ENCODE assay signal across 17 cellular contexts in genomic region chr5:149205625-149206523, GRCh38.
A peak's percentile ranks its signal among the peaks of the same experiment; 100 is the strongest.
DNase-seq lines count a peak whose midpoint lies in the region; ATAC-seq and TF ChIP-seq lines count a peak whose summit lies in the region.
"Had no signal": no experiment of that assay in that cellular context is flagged by ENCODE, and none has a peak within 500 bp of the region (broad histone marks: within the 10 kb centered on the region; RNA-seq: fewer than 3 reads in every experiment).

No MANE protein-coding gene starts in this region.

- H3K36me3 ChIP-seq in IMR-90 (ENCODE audit: control insufficient read depth, insufficient read depth, low read length) (peaks cover 29% of the 10 kb centered on the region), left lung (peaks cover 0 to 22% of the 10 kb centered on the region in 2 donors), subcutaneous abdominal adipose tissue (ENCODE audit: control insufficient read depth in 5 of 5, insufficient read depth in 5 of 5, low read length in 5 of 5) (peaks cover 3 to 70% (median 64%) of the 10 kb centered on the region in 5 donors)

- peak overlapping the region; percentile 94 for H3K4ac ChIP-seq in IMR-90 (ENCODE audit: low read depth, low read length)

- H3K27ac ChIP-seq in IMR-90 (ENCODE audit: insufficient read depth, low read length) (peak overlapping the region; percentile 95), coronary artery (peak overlapping the region in 1 of 2 donors; percentile 60), left lung (peak overlapping the region; percentile 28 to 36), subcutaneous abdominal adipose tissue (ENCODE audit: low read depth, low read length) (peak overlapping the region; percentile 24)

- peak overlapping the region; percentile 12 to 85 for H4K8ac ChIP-seq in IMR-90 (ENCODE audit: low read depth in 2 of 2, low read length in 2 of 2)

- H3K18ac ChIP-seq in IMR-90 (ENCODE audit: low read depth, low read length), result peak overlapping the region; percentile 93

- no CpG with 5 or more reads among the region's 10 CpGs for WGBS in IMR-90 (ENCODE audit: extremely low coverage in 2 of 2, insufficient read length in 1 of 2), 2 experiments

- no peaks in the 10 kb centered on the region for H3K9me3 Mint-ChIP-seq in activated T-cell treated with anti-CD3 and anti-CD28 coated beads, Interleukin-2, amount 50 U/mL, for 72 hours
- H3K9me3 Mint-ChIP-seq: activated CD4-positive, alpha-beta T cell treated with anti-CD3 and anti-CD28 coated beads, Interleukin-2, amount 10 ng/mL, durations not matched to agents 7 days and 5 days; activated naive CD4-positive, alpha-beta T cell treated with anti-CD3 and anti-CD28 coated beads, Interleukin-2, amount 10 ng/mL, durations not matched to agents 7 days and 5 days; type B pancreatic cell had no signal

- no peaks in the 10 kb centered on the region for H3K4me1 Mint-ChIP-seq in activated T-cell treated with anti-CD3 and anti-CD28 coated beads, Interleukin-2, amount 50 U/mL, for 72 hours (ENCODE audit: low read depth)
- H3K4me1 Mint-ChIP-seq: activated CD4-positive, alpha-beta T cell treated with anti-CD3 and anti-CD28 coated beads, Interleukin-2, amount 10 ng/mL, durations not matched to agents 7 days and 5 days; activated naive CD4-positive, alpha-beta T cell treated with anti-CD3 and anti-CD28 coated beads, Interleukin-2, amount 10 ng/mL, durations not matched to agents 7 days and 5 days had no signal

- peak overlapping the region; percentile 88 for H3K14ac ChIP-seq in IMR-90 (replicated peaks; ENCODE audit: low read depth, low read length)

- intact Hi-C loops in IMR-90 (cut with micrococcal nuclease) (loop anchor here (5.0 kb wide), 1 partner anchor 34 kb away; no protein-coding TSS in a partner anchor), left lung (cut with DNase I) (no loop called here)

- no peak overlapping the region for H3K4me3 Mint-ChIP-seq in activated T-cell treated with anti-CD3 and anti-CD28 coated beads, Interleukin-2, amount 50 U/mL, for 72 hours
- H3K4me3 Mint-ChIP-seq: activated CD4-positive, alpha-beta T cell treated with anti-CD3 and anti-CD28 coated beads, Interleukin-2, amount 10 ng/mL, durations not matched to agents 7 days and 5 days; activated naive CD4-positive, alpha-beta T cell treated with anti-CD3 and anti-CD28 coated beads, Interleukin-2, amount 10 ng/mL, durations not matched to agents 7 days and 5 days; type B pancreatic cell had no signal

- peak overlapping the region; percentile 83 for H2AK9ac ChIP-seq in IMR-90 (replicated peaks; ENCODE audit: low read depth, low read length, poor library complexity)

- peak overlapping the region; percentile 94 for H2BK20ac ChIP-seq in IMR-90 (ENCODE audit: low read depth, low read length)

- TF ChIP-seq RAD21 in IMR-90 (IDR thresholded peaks at IDR 0.05; ENCODE audit: low read length), result no peak; the same call in 1 of the 2 replicates

- H3K27me3 ChIP-seq in IMR-90 (ENCODE audit: control insufficient read depth, insufficient read depth, low read length) (no peaks in the 10 kb centered on the region), left lung (no peaks in the 10 kb centered on the region), subcutaneous abdominal adipose tissue (ENCODE audit: control insufficient read depth in 5 of 5, insufficient read depth in 4 of 5, low read length in 5 of 5) (no peaks in the 10 kb centered on the region)

- peak overlapping the region; percentile 100 for H2BK15ac ChIP-seq in IMR-90 (ENCODE audit: low read depth, low read length)

- H2AK5ac ChIP-seq in IMR-90 (ENCODE audit: low read depth, low read length), result peak overlapping the region; percentile 99

- H2BK5ac ChIP-seq in IMR-90 (ENCODE audit: low read depth, low read length, poor library complexity, severe bottlenecking), result peak overlapping the region; percentile 90

- H3K27ac Mint-ChIP-seq in activated T-cell treated with anti-CD3 and anti-CD28 coated beads, Interleukin-2, amount 50 U/mL, for 72 hours, result no peak overlapping the region
- H3K27ac Mint-ChIP-seq: activated CD4-positive, alpha-beta T cell treated with anti-CD3 and anti-CD28 coated beads, Interleukin-2, amount 10 ng/mL, durations not matched to agents 7 days and 5 days; activated naive CD4-positive, alpha-beta T cell treated with anti-CD3 and anti-CD28 coated beads, Interleukin-2, amount 10 ng/mL, durations not matched to agents 7 days and 5 days; type B pancreatic cell had no signal

- peak overlapping the region; percentile 75 for H2AFZ ChIP-seq in IMR-90 (replicated peaks; ENCODE audit: low read length, poor library complexity)

- CTCF ChIA-PET in IMR-90 (lab: Yijun Ruan, JAX), result interaction anchor here (1.1 kb wide), 2 partner anchors 23 to 73 kb away, joined by 3 read pairs; no protein-coding TSS in a partner anchor

- no peaks in the 10 kb centered on the region; the same call in 1 of the 2 replicates for H4K20me1 ChIP-seq in IMR-90 (ENCODE audit: insufficient read depth, low read length)

- peak overlapping the region; percentile 98 for H2BK120ac ChIP-seq in IMR-90 (ENCODE audit: low read depth, low read length)

- TF ChIP-seq CTCF in IMR-90 (conservative IDR thresholded peaks at IDR 0.05; ENCODE audit: low read depth, low read length), result no peak
- no peak for TF ChIP-seq CTCF in coronary artery (IDR thresholded peaks at IDR 0.05)
- TF ChIP-seq CTCF in left lung (IDR thresholded peaks at IDR 0.05), result no peak

- peak overlapping the region; percentile 85 for H3K56ac ChIP-seq in IMR-90 (ENCODE audit: extremely low read depth, insufficient read depth, low read length)

- no peaks in the 10 kb centered on the region for H3K27me3 Mint-ChIP-seq in activated T-cell treated with anti-CD3 and anti-CD28 coated beads, Interleukin-2, amount 50 U/mL, for 72 hours (ENCODE audit: low read depth)
- H3K27me3 Mint-ChIP-seq: activated CD4-positive, alpha-beta T cell treated with anti-CD3 and anti-CD28 coated beads, Interleukin-2, amount 10 ng/mL, durations not matched to agents 7 days and 5 days; type B pancreatic cell had no signal

- no peak for TF ChIP-seq POLR2A in IMR-90 (IDR thresholded peaks at IDR 0.05; ENCODE audit: low read depth, low read length)
- no peak for TF ChIP-seq POLR2A in GM18505 (IDR thresholded peaks at IDR 0.05; ENCODE audit: borderline replicate concordance, extremely low read depth, insufficient read depth, insufficient read length)

- BruUV-seq in IMR-90 (replicated peaks; lab: Mats Ljungman, UMichigan), result no TSS peak

- H3K4me1 ChIP-seq in IMR-90 (ENCODE audit: control insufficient read depth, insufficient read depth, low read length) (peaks cover 43% of the 10 kb centered on the region), left lung (peaks cover 0 to 3% of the 10 kb centered on the region in 2 donors), subcutaneous abdominal adipose tissue (ENCODE audit: control insufficient read depth in 5 of 5, insufficient read depth in 5 of 5, low read length in 5 of 5) (peaks cover 3 to 60% (median 24%) of the 10 kb centered on the region in 5 donors)

- dilution Hi-C loops in IMR-90 (cut with HindIII; ENCODE audit: low sequenced_read_pairs, unreplicated experiment), result no loop called here

- peaks cover 0 to 67% of the 10 kb centered on the region in 2 experiments; a peak in 2 of 4 replicates for H3K79me1 ChIP-seq in IMR-90 (ENCODE audit: low read depth in 1 of 2, low read length in 2 of 2)

- peak; percentile 93 for DNase-seq in IMR-90
- peak; percentile 84 for DNase-seq in coronary artery (ENCODE audit: low spot score)
- DNase-seq in left lung, result peak in 1 of 2 donors; percentile 59
- DNase-seq in activated T-cell treated with anti-CD3 and anti-CD28 coated beads, Interleukin-2, amount 50 U/mL, for 72 hours, result no peak
- DNase-seq: activated CD4-positive, alpha-beta T cell treated with anti-CD3 and anti-CD28 coated beads, Interleukin-2, amount 10 ng/mL, durations not matched to agents 7 days and 5 days; activated naive CD4-positive, alpha-beta T cell treated with anti-CD3 and anti-CD28 coated beads, Interleukin-2, amount 10 ng/mL, durations not matched to agents 7 days and 5 days; effector memory CD4-positive, alpha-beta T cell; NCI-H1436; NCI-H774; occipital lobe; SW 1271 had no signal

- no peaks in the 10 kb centered on the region for H3K9me3 ChIP-seq in IMR-90 (ENCODE audit: control insufficient read depth, insufficient read depth, low read length)
- no peaks in the 10 kb centered on the region for H3K9me3 ChIP-seq in left lung
- no peaks in the 10 kb centered on the region for H3K9me3 ChIP-seq in subcutaneous abdominal adipose tissue (ENCODE audit: control insufficient read depth in 5 of 5, low read length in 5 of 5)

- peak overlapping the region; percentile 62 for H3K4me2 ChIP-seq in IMR-90 (ENCODE audit: low read depth, low read length)

- in situ Hi-C loops in IMR-90 (cut with MboI; ENCODE audit: low sequenced_read_pairs), result no loop called here

- 0 out of 2 replicates have a peak overlapping the region, but pooled peaks have one; percentile 50 for H3K9ac ChIP-seq in IMR-90 (ENCODE audit: low read depth, low read length)
- no peak overlapping the region for H3K9ac ChIP-seq in subcutaneous abdominal adipose tissue (ENCODE audit: low read length in 5 of 5)

- peak overlapping the region; percentile 98 for H4K91ac ChIP-seq in IMR-90 (ENCODE audit: insufficient read depth, low read depth, low read length)

- peak overlapping the region; percentile 71 for H4K5ac ChIP-seq in IMR-90 (ENCODE audit: low read depth, low read length)

- H3K4me3 ChIP-seq in IMR-90 (ENCODE audit: insufficient read depth, low read depth, low read length), result no peak overlapping the region
- no peak overlapping the region for H3K4me3 ChIP-seq in coronary artery
- no peak overlapping the region for H3K4me3 ChIP-seq in left lung
- no peak overlapping the region for H3K4me3 ChIP-seq in subcutaneous abdominal adipose tissue (ENCODE audit: low read depth in 1 of 5, low read length in 5 of 5)
- H3K4me3 ChIP-seq: GM12878 had no signal

- ATAC-seq in IMR-90 (ENCODE audit: low read depth), result peak; percentile 76
- peak; percentile 73 for ATAC-seq in left lung
- no peak for ATAC-seq in activated T-cell treated with anti-CD3 and anti-CD28 coated beads, Interleukin-2, amount 50 U/mL, for 72 hours (replicated peaks in 1 of 2)
- ATAC-seq in GM18858 (IDR thresholded peaks at IDR 0.05; ENCODE audit: unreplicated experiment), result no peak
- ATAC-seq in HG03442 (IDR thresholded peaks at IDR 0.05; ENCODE audit: unreplicated experiment), result no peak
- ATAC-seq in GM18505 (IDR thresholded peaks at IDR 0.05; ENCODE audit: unreplicated experiment), result no peak
- ATAC-seq: GM12878 had no signal

- H3K36me3 Mint-ChIP-seq in activated T-cell treated with anti-CD3 and anti-CD28 coated beads, Interleukin-2, amount 50 U/mL, for 72 hours (ENCODE audit: insufficient read depth in 2 of 2), result no peaks in the 10 kb centered on the region
- H3K36me3 Mint-ChIP-seq: activated naive CD4-positive, alpha-beta T cell treated with anti-CD3 and anti-CD28 coated beads, Interleukin-2, amount 10 ng/mL, durations not matched to agents 7 days and 5 days; type B pancreatic cell had no signal

- POLR2A ChIA-PET in IMR-90 (lab: Charles Lee; ENCODE audit: unreplicated experiment), result no interaction called here

- peak overlapping the region; percentile 93 for H3K23ac ChIP-seq in IMR-90 (ENCODE audit: low read depth, low read length)

- H3K9me1 ChIP-seq in IMR-90 (ENCODE audit: insufficient read depth, low read length), result peaks cover 48% of the 10 kb centered on the region

TF ChIP-seq in IMR-90, 13 proteins besides CTCF, POLR2A, EP300 and RAD21 (continues in another document):
- TF ChIP-seq NFE2L2 (IDR thresholded peaks at IDR 0.05; ENCODE audit: low read depth, low read length) (no peak), BHLHE40 (IDR thresholded peaks at IDR 0.05; ENCODE audit: low read depth, low read length) (peak; percentile 67)

Comparison
In these comparisons a context has a peak if more than half of its experiments do, and no peak if none do; other contexts are left out.
1. ATAC-seq: peak in IMR-90 (single experiment) and left lung (single experiment); none in activated T-cell treated with anti-CD3 and anti-CD28 coated beads, Interleukin-2, amount 50 U/mL, for 72 hours (0 of 2), GM18858 (single experiment), HG03442 (single experiment) and GM18505 (single experiment).
2. DNase-seq: peak in IMR-90 (single experiment) and coronary artery (single experiment); none in activated T-cell treated with anti-CD3 and anti-CD28 coated beads, Interleukin-2, amount 50 U/mL, for 72 hours (0 of 2).